Comparison of ENCODE assay signal across 20 cellular contexts in the genomic region with DNA sequence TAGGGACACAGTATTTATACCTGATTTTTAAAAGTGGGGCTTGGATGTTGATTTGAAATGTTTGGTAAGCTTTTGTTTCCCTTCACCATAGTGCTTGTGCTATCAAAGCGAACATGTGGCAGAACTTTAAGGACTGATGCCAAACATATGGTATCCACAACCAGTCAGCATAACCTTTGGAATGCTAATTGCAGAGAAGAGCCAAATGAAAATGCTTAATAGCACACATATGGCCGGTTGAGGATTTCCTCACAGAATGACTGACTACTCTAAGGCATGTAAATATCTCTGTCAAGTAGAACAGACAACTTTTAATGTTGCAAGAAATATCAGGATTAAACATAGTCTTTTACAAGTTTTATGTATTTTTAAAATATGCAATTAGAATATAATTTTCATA.
A peak's percentile ranks its signal among the peaks of the same experiment; 100 is the strongest.
DNase-seq lines count a peak whose midpoint lies in the region; ATAC-seq and TF ChIP-seq lines count a peak whose summit lies in the region.
"Had no signal": no experiment of that assay in that cellular context is flagged by ENCODE, and none has a peak within 500 bp of the region (broad histone marks: within the 10 kb centered on the region; RNA-seq: fewer than 3 reads in every experiment).

No MANE protein-coding gene starts in this region.

- no peak for ATAC-seq in HG02623 (IDR thresholded peaks at IDR 0.05; ENCODE audit: unreplicated experiment)
- no peak for ATAC-seq in naive thymus-derived CD4-positive, alpha-beta T cell
- ATAC-seq: activated CD8-positive, alpha-beta memory T cell treated with anti-CD3 and anti-CD28 coated beads, Interleukin-2, amount 10 ng/mL, durations not matched to agents 7 days and 5 days; K562; natural killer cell had no signal

- TF ChIP-seq CTCF in fibroblast of lung (conservative IDR thresholded peaks at IDR 0.05 in 1 of 2, IDR thresholded peaks at IDR 0.05 in 1 of 2; ENCODE audit: low read depth in 1 of 2, low read length in 2 of 2), result no peak

- intact Hi-C loops in naive thymus-derived CD4-positive, alpha-beta T cell (cut with micrococcal nuclease), result no loop called here

- peaks cover 0 to 6% (median 0%) of the 10 kb centered on the region in 11 donors for H3K9me3 Mint-ChIP-seq in naive thymus-derived CD4-positive, alpha-beta T cell

- POLR2A ChIA-PET in naive thymus-derived CD4-positive, alpha-beta T cell (lab: Charles Lee), result no interaction called here

- H2AFZ ChIP-seq in fibroblast of lung (ENCODE audit: low read length), result no peak overlapping the region

- H3K4me3 ChIP-seq in fibroblast of lung (replicated peaks in 1 of 4; ENCODE audit: control extremely low read depth in 1 of 4, insufficient read depth in 1 of 4, low read depth in 3 of 4, low read length in 4 of 4) (no peak overlapping the region), skeletal muscle cell (ENCODE audit: low read depth, low read length) (no peak overlapping the region)
- no peak overlapping the region for H3K4me3 ChIP-seq in naive thymus-derived CD4-positive, alpha-beta T cell (ENCODE audit: low read length)
- H3K4me3 ChIP-seq: K562, right atrium auricular region had no signal

- no peaks in the 10 kb centered on the region for H3K27me3 Mint-ChIP-seq in naive thymus-derived CD4-positive, alpha-beta T cell
- H3K27me3 Mint-ChIP-seq: activated CD8-positive, alpha-beta memory T cell treated with anti-CD3 and anti-CD28 coated beads, Interleukin-2, amount 10 ng/mL, durations not matched to agents 7 days and 5 days; type B pancreatic cell had no signal

- no peaks in the 10 kb centered on the region for H4K20me1 ChIP-seq in fibroblast of lung (ENCODE audit: control insufficient read depth, extremely low read depth, insufficient read depth, low read length)

- CTCF ChIA-PET in naive thymus-derived CD4-positive, alpha-beta T cell (lab: Charles Lee), result no interaction called here

- H3K36me3 Mint-ChIP-seq in naive thymus-derived CD4-positive, alpha-beta T cell, result no peaks in the 10 kb centered on the region
- H3K36me3 Mint-ChIP-seq: activated CD8-positive, alpha-beta memory T cell treated with anti-CD3 and anti-CD28 coated beads, Interleukin-2, amount 10 ng/mL, durations not matched to agents 7 days and 5 days; activated naive CD4-positive, alpha-beta T cell treated with anti-CD3 and anti-CD28 coated beads, Interleukin-2, amount 50 U/mL, for 24 hours; natural killer cell; type B pancreatic cell had no signal

- no peaks in the 10 kb centered on the region for H3K4me1 Mint-ChIP-seq in naive thymus-derived CD4-positive, alpha-beta T cell
- H3K4me1 Mint-ChIP-seq: activated CD8-positive, alpha-beta memory T cell treated with anti-CD3 and anti-CD28 coated beads, Interleukin-2, amount 10 ng/mL, durations not matched to agents 7 days and 5 days; activated naive CD4-positive, alpha-beta T cell treated with anti-CD3 and anti-CD28 coated beads, Interleukin-2, amount 50 U/mL, for 24 hours; natural killer cell had no signal

- no peaks in the 10 kb centered on the region for H3K27me3 ChIP-seq in fibroblast of lung (ENCODE audit: control insufficient read depth, insufficient read depth, low read length)
- H3K27me3 ChIP-seq in naive thymus-derived CD4-positive, alpha-beta T cell (ENCODE audit: control insufficient read depth in 2 of 2, insufficient read depth in 2 of 2, low read length in 2 of 2), result no peaks in the 10 kb centered on the region
- H3K27me3 ChIP-seq: right atrium auricular region had no signal

- no peak overlapping the region for H3K4me3 Mint-ChIP-seq in naive thymus-derived CD4-positive, alpha-beta T cell
- H3K4me3 Mint-ChIP-seq: activated CD8-positive, alpha-beta memory T cell treated with anti-CD3 and anti-CD28 coated beads, Interleukin-2, amount 10 ng/mL, durations not matched to agents 7 days and 5 days; activated naive CD4-positive, alpha-beta T cell treated with anti-CD3 and anti-CD28 coated beads, Interleukin-2, amount 50 U/mL, for 24 hours; natural killer cell; type B pancreatic cell had no signal

- DNase-seq in ELR (ENCODE audit: low read depth) (peak; percentile 13), RPMI7951 (ENCODE audit: low read depth) (peak; percentile 89), fibroblast of lung (ENCODE audit: low read depth in 2 of 2) (peak; percentile 91 to 97), skeletal muscle cell (ENCODE audit: low read depth) (peak; percentile 90), CD1c-positive myeloid dendritic cell (ENCODE audit: extremely low spot score) (no peak), SIG-M5 (lab: John Stamatoyannopoulos, UW) (no peak)
- no peak for DNase-seq in naive thymus-derived CD4-positive, alpha-beta T cell
- DNase-seq: activated CD8-positive, alpha-beta memory T cell treated with anti-CD3 and anti-CD28 coated beads, Interleukin-2, amount 10 ng/mL, durations not matched to agents 7 days and 5 days; central memory CD4-positive, alpha-beta T cell; GOT3; hypothalamus; natural killer cell; NCI-H510A; stimulated activated CD4-positive, alpha-beta T cell treated with anti-CD3 and anti-CD28 coated beads, Interleukin-4, amount 100 ng/mL, for 4 hours; WERI-Rb-1 had no signal

- H3K9ac ChIP-seq in fibroblast of lung (ENCODE audit: insufficient read depth, low read length), result no peak overlapping the region

- peaks cover 5% of the 10 kb centered on the region for H3K4me1 ChIP-seq in fibroblast of lung (ENCODE audit: control insufficient read depth, extremely low read depth, insufficient read depth, low read length)
- no peaks in the 10 kb centered on the region for H3K4me1 ChIP-seq in naive thymus-derived CD4-positive, alpha-beta T cell (ENCODE audit: control insufficient read depth in 2 of 2, insufficient read depth in 2 of 2, low read length in 2 of 2)
- H3K4me1 ChIP-seq: right atrium auricular region had no signal

- H3K9me3 ChIP-seq in fibroblast of lung (ENCODE audit: control insufficient read depth, insufficient read depth, low read depth, low read length), result no peaks in the 10 kb centered on the region
- H3K9me3 ChIP-seq in naive thymus-derived CD4-positive, alpha-beta T cell (ENCODE audit: control insufficient read depth in 2 of 3, low read length in 3 of 3), result no peaks in the 10 kb centered on the region
- H3K9me3 ChIP-seq: right atrium auricular region had no signal

- H3K79me2 ChIP-seq in fibroblast of lung (ENCODE audit: control insufficient read depth, insufficient read depth, low read length), result no peaks in the 10 kb centered on the region

- H3K27ac ChIP-seq in fibroblast of lung (ENCODE audit: insufficient read depth, low read length), result peak overlapping the region; percentile 73
- H3K27ac ChIP-seq in naive thymus-derived CD4-positive, alpha-beta T cell (ENCODE audit: low read depth, low read length), result no peak overlapping the region
- H3K27ac ChIP-seq: right atrium auricular region, WERI-Rb-1 had no signal

- peak overlapping the region; percentile 44 for H3K4me2 ChIP-seq in fibroblast of lung (ENCODE audit: extremely low read depth, insufficient read depth, low read length)

- H3K36me3 ChIP-seq in fibroblast of lung (ENCODE audit: control insufficient read depth, insufficient read depth, low read length), result no peaks in the 10 kb centered on the region
- H3K36me3 ChIP-seq in naive thymus-derived CD4-positive, alpha-beta T cell (ENCODE audit: control insufficient read depth in 2 of 3, insufficient read depth in 3 of 3, low read length in 3 of 3), result no peaks in the 10 kb centered on the region
- H3K36me3 ChIP-seq: right atrium auricular region, WERI-Rb-1 had no signal

- H3K27ac Mint-ChIP-seq in naive thymus-derived CD4-positive, alpha-beta T cell, result no peak overlapping the region
- H3K27ac Mint-ChIP-seq: activated CD8-positive, alpha-beta memory T cell treated with anti-CD3 and anti-CD28 coated beads, Interleukin-2, amount 10 ng/mL, durations not matched to agents 7 days and 5 days; activated naive CD4-positive, alpha-beta T cell treated with anti-CD3 and anti-CD28 coated beads, Interleukin-2, amount 50 U/mL, for 24 hours; natural killer cell; type B pancreatic cell had no signal

Comparison
In these comparisons a context has a peak if more than half of its experiments do, and no peak if none do; other contexts are left out.
1. DNase-seq: peak in ELR (single experiment), RPMI7951 (single experiment), fibroblast of lung (2 of 2) and skeletal muscle cell (single experiment); none in CD1c-positive myeloid dendritic cell (single experiment), naive thymus-derived CD4-positive, alpha-beta T cell (0 of 9) and SIG-M5 (single experiment).